Comparison of ENCODE assay signal across 8 cellular contexts in the genomic region with DNA sequence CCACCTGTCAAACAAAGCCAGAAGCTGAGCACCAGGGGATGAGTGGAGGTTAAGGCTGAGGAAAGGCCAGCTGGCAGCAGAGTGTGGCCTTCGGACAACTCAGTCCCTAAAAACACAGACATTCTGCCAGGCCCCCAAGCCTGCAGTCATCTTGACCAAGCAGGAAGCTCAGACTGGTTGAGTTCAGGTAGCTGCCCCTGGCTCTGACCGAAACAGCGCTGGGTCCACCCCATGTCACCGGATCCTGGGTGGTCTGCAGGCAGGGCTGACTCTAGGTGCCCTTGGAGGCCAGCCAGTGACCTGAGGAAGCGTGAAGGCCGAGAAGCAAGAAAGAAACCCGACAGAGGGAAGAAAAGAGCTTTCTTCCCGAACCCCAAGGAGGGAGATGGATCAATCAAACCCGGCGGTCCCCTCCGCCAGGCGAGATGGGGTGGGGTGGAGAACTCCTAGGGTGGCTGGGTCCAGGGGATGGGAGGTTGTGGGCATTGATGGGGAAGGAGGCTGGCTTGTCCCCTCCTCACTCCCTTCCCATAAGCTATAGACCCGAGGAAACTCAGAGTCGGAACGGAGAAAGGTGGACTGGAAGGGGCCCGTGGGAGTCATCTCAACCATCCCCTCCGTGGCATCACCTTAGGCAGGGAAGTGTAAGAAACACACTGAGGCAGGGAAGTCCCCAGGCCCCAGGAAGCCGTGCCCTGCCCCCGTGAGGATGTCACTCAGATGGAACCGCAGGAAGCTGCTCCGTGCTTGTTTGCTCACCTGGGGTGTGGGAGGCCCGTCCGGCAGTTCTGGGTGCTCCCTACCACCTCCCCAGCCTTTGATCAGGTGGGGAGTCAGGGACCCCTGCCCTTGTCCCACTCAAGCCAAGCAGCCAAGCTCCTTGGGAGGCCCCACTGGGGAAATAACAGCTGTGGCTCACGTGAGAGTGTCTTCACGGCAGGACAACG.
DNase-seq lines count a peak whose midpoint lies in the region; ATAC-seq and TF ChIP-seq lines count a peak whose summit lies in the region.

No MANE protein-coding gene starts in this region.

- H3K4me1 Mint-ChIP-seq in T-helper 2 cell treated with Interferon-gamma antibody and Interleukin-4, amounts not matched to agents 5 μg/mL and 100 μg/mL, for 36 hours (ENCODE audit: low read depth), result peaks cover 52% of the 10 kb centered on the region
- H3K4me1 Mint-ChIP-seq in stimulated activated naive CD8-positive, alpha-beta T cell treated with anti-CD3 and anti-CD28 coated beads, Interleukin-15, Interleukin-2, amounts not matched to agents 100 ng/mL and 50 ng/mL, for 24 hours (ENCODE audit: low read depth), result peaks cover 73% of the 10 kb centered on the region

- peak; percentile 62 for DNase-seq in stimulated activated CD4-positive, alpha-beta T cell treated with anti-CD3 and anti-CD28 coated beads, Interleukin-12 subunit alpha, Interleukin-12 subunit beta, amount 100 ng/mL, for 4 hours
- no peak for DNase-seq in stimulated activated CD4-positive, alpha-beta T cell treated with anti-CD3 and anti-CD28 coated beads, Interleukin-2, amount 100 ng/mL, for 48 hours
- peak; percentile 66 for DNase-seq in T-helper 2 cell treated with Interferon-gamma antibody and Interleukin-4, amounts not matched to agents 5 μg/mL and 100 μg/mL, for 36 hours (ENCODE audit: low spot score)
- DNase-seq in coronary artery (ENCODE audit: low spot score) (no peak), COLO829 (ENCODE audit: low spot score) (no peak), iPS-NIHi11 (ENCODE audit: low spot score) (no peak)

- peaks cover 11% of the 10 kb centered on the region for H3K36me3 Mint-ChIP-seq in T-helper 2 cell treated with Interferon-gamma antibody and Interleukin-4, amounts not matched to agents 5 μg/mL and 100 μg/mL, for 36 hours (ENCODE audit: low read depth)
- peaks cover 22% of the 10 kb centered on the region for H3K36me3 Mint-ChIP-seq in stimulated activated naive CD8-positive, alpha-beta T cell treated with anti-CD3 and anti-CD28 coated beads, Interleukin-15, Interleukin-2, amounts not matched to agents 100 ng/mL and 50 ng/mL, for 24 hours (ENCODE audit: low read depth)

- no peak for ATAC-seq in GM18505 (IDR thresholded peaks at IDR 0.05; ENCODE audit: unreplicated experiment)

- H3K4me3 Mint-ChIP-seq in T-helper 2 cell treated with Interferon-gamma antibody and Interleukin-4, amounts not matched to agents 5 μg/mL and 100 μg/mL, for 36 hours, result peak overlapping the region; percentile 74
- H3K4me3 Mint-ChIP-seq in stimulated activated naive CD8-positive, alpha-beta T cell treated with anti-CD3 and anti-CD28 coated beads, Interleukin-15, Interleukin-2, amounts not matched to agents 100 ng/mL and 50 ng/mL, for 24 hours, result peak overlapping the region; percentile 65

- TF ChIP-seq POLR2A in GM18505 (IDR thresholded peaks at IDR 0.05; ENCODE audit: borderline replicate concordance, extremely low read depth, insufficient read depth, insufficient read length), result no peak

- H3K27ac Mint-ChIP-seq in T-helper 2 cell treated with Interferon-gamma antibody and Interleukin-4, amounts not matched to agents 5 μg/mL and 100 μg/mL, for 36 hours, result peak overlapping the region; percentile 76
- peak overlapping the region; percentile 84 for H3K27ac Mint-ChIP-seq in stimulated activated naive CD8-positive, alpha-beta T cell treated with anti-CD3 and anti-CD28 coated beads, Interleukin-15, Interleukin-2, amounts not matched to agents 100 ng/mL and 50 ng/mL, for 24 hours

- no peaks in the 10 kb centered on the region for H3K27me3 Mint-ChIP-seq in T-helper 2 cell treated with Interferon-gamma antibody and Interleukin-4, amounts not matched to agents 5 μg/mL and 100 μg/mL, for 36 hours (ENCODE audit: low read depth)
- H3K27me3 Mint-ChIP-seq in stimulated activated naive CD8-positive, alpha-beta T cell treated with anti-CD3 and anti-CD28 coated beads, Interleukin-15, Interleukin-2, amounts not matched to agents 100 ng/mL and 50 ng/mL, for 24 hours, result no peaks in the 10 kb centered on the region

- H3K9me3 Mint-ChIP-seq in T-helper 2 cell treated with Interferon-gamma antibody and Interleukin-4, amounts not matched to agents 5 μg/mL and 100 μg/mL, for 36 hours, result no peaks in the 10 kb centered on the region
- H3K9me3 Mint-ChIP-seq in stimulated activated naive CD8-positive, alpha-beta T cell treated with anti-CD3 and anti-CD28 coated beads, Interleukin-15, Interleukin-2, amounts not matched to agents 100 ng/mL and 50 ng/mL, for 24 hours, result no peaks in the 10 kb centered on the region

- H3K27ac ChIP-seq in coronary artery, result peak overlapping the region; percentile 25 to 26

- H3K4me3 ChIP-seq in coronary artery, result no peak overlapping the region

- TF ChIP-seq CTCF in coronary artery (IDR thresholded peaks at IDR 0.05), result no peak

Comparison
In these comparisons a context has a peak if more than half of its experiments do, and no peak if none do; other contexts are left out.
1. DNase-seq: peak in stimulated activated CD4-positive, alpha-beta T cell treated with anti-CD3 and anti-CD28 coated beads, Interleukin-12 subunit alpha, Interleukin-12 subunit beta, amount 100 ng/mL, for 4 hours (single experiment) and T-helper 2 cell treated with Interferon-gamma antibody and Interleukin-4, amounts not matched to agents 5 μg/mL and 100 μg/mL, for 36 hours (single experiment); none in stimulated activated CD4-positive, alpha-beta T cell treated with anti-CD3 and anti-CD28 coated beads, Interleukin-2, amount 100 ng/mL, for 48 hours (0 of 2), coronary artery (single experiment), COLO829 (single experiment) and iPS-NIHi11 (single experiment).